20 cellular contexts compared by ENCODE assay signal in genomic region chr9:108663381-108663876, GRCh38.
"Had no signal": no experiment of that assay in that cellular context is flagged by ENCODE, and none has a peak within 500 bp of the region (broad histone marks: within the 10 kb centered on the region; RNA-seq: fewer than 3 reads in every experiment).

No MANE protein-coding gene starts in this region.

- H3K27ac ChIP-seq: ascending aorta, esophagus squamous epithelium, prostate gland, right atrium auricular region, stomach, upper lobe of left lung had no signal

- H3K27me3 Mint-ChIP-seq: activated B cell treated with CpG ODN at 0.5 μM for 24 hours; activated CD4-positive, alpha-beta T cell treated with anti-CD3 and anti-CD28 coated beads, Interleukin-2, amount 10 ng/mL, durations not matched to agents 24 days and 14 days; activated CD8-positive, alpha-beta T cell treated with anti-CD3 and anti-CD28 coated beads for 36 hours; activated T-cell treated with anti-CD3 and anti-CD28 coated beads, Interleukin-2, amount 50 U/mL, for 24 hours had no signal

- H3K4me3 ChIP-seq: ascending aorta, esophagus squamous epithelium, lung, prostate gland, right atrium auricular region, stomach, upper lobe of left lung had no signal

- H3K36me3 Mint-ChIP-seq: stimulated activated effector memory CD8-positive, alpha-beta T cell treated with anti-CD3 and anti-CD28 coated beads, Interleukin-12 subunit alpha, Interleukin-12 subunit beta, amount 100 ng/mL, for 72 hours had no signal

- H3K36me3 ChIP-seq: ascending aorta, esophagus squamous epithelium, prostate gland, right atrium auricular region, stomach, upper lobe of left lung had no signal

- H3K4me1 ChIP-seq: ascending aorta, prostate gland, right atrium auricular region, stomach, upper lobe of left lung had no signal

- H3K27ac Mint-ChIP-seq: activated B cell treated with CpG ODN at 0.5 μM for 24 hours; activated CD4-positive, alpha-beta T cell treated with anti-CD3 and anti-CD28 coated beads, Interleukin-2, amount 10 ng/mL, durations not matched to agents 24 days and 14 days; activated CD8-positive, alpha-beta T cell treated with anti-CD3 and anti-CD28 coated beads for 36 hours; activated T-cell treated with anti-CD3 and anti-CD28 coated beads, Interleukin-2, amount 50 U/mL, for 24 hours; stimulated activated effector memory CD8-positive, alpha-beta T cell treated with anti-CD3 and anti-CD28 coated beads, Interleukin-12 subunit alpha, Interleukin-12 subunit beta, amount 100 ng/mL, for 72 hours; T-helper 2 cell treated with Interferon-gamma antibody and Interleukin-4, amounts not matched to agents 5 μg/mL and 100 μg/mL, for 36 hours had no signal

- ATAC-seq: activated CD8-positive, alpha-beta T cell treated with anti-CD3 and anti-CD28 coated beads for 36 hours; left cardiac atrium; stimulated activated effector memory CD8-positive, alpha-beta T cell treated with anti-CD3 and anti-CD28 coated beads, Interleukin-12 subunit alpha, Interleukin-12 subunit beta, amount 100 ng/mL, for 72 hours had no signal

- H3K9me3 ChIP-seq: prostate gland had no signal

- H3K4me1 Mint-ChIP-seq: activated B cell treated with CpG ODN at 0.5 μM for 24 hours; activated CD4-positive, alpha-beta T cell treated with anti-CD3 and anti-CD28 coated beads, Interleukin-2, amount 10 ng/mL, durations not matched to agents 24 days and 14 days; stimulated activated effector memory CD8-positive, alpha-beta T cell treated with anti-CD3 and anti-CD28 coated beads, Interleukin-12 subunit alpha, Interleukin-12 subunit beta, amount 100 ng/mL, for 72 hours had no signal

- H3K4me3 Mint-ChIP-seq: activated B cell treated with CpG ODN at 0.5 μM for 24 hours; activated CD4-positive, alpha-beta T cell treated with anti-CD3 and anti-CD28 coated beads, Interleukin-2, amount 10 ng/mL, durations not matched to agents 24 days and 14 days; activated CD8-positive, alpha-beta T cell treated with anti-CD3 and anti-CD28 coated beads for 36 hours; activated T-cell treated with anti-CD3 and anti-CD28 coated beads, Interleukin-2, amount 50 U/mL, for 24 hours; stimulated activated effector memory CD8-positive, alpha-beta T cell treated with anti-CD3 and anti-CD28 coated beads, Interleukin-12 subunit alpha, Interleukin-12 subunit beta, amount 100 ng/mL, for 72 hours; T-helper 2 cell treated with Interferon-gamma antibody and Interleukin-4, amounts not matched to agents 5 μg/mL and 100 μg/mL, for 36 hours had no signal

- H3K27me3 ChIP-seq: ascending aorta, esophagus squamous epithelium, right atrium auricular region, stomach, upper lobe of left lung had no signal

- DNase-seq: activated B cell treated with CpG ODN at 0.5 μM for 24 hours; activated CD4-positive, alpha-beta T cell treated with anti-CD3 and anti-CD28 coated beads, Interleukin-2, amount 10 ng/mL, durations not matched to agents 24 days and 14 days; activated CD8-positive, alpha-beta T cell treated with anti-CD3 and anti-CD28 coated beads for 36 hours; activated effector memory CD4-positive, alpha-beta T cell treated with Interleukin-2 at 50 U/mL for 16 hours; activated naive CD4-positive, alpha-beta T cell treated with anti-CD3 and anti-CD28 coated beads, Interleukin-2, amount 50 U/mL, for 16 hours; activated T-cell treated with anti-CD3 and anti-CD28 coated beads, Interleukin-2, amount 50 U/mL, for 24 hours; dermis blood vessel endothelial cell; effector memory CD4-positive, alpha-beta T cell; esophagus squamous epithelium; left cardiac atrium; small intestine; stimulated activated CD4-positive, alpha-beta T cell treated with anti-CD3 and anti-CD28 coated beads, Interleukin-4, amount 100 ng/mL, for 24 hours; stomach; upper lobe of left lung had no signal
